ENCODE assay signal across 11 cellular contexts in the genomic region with DNA sequence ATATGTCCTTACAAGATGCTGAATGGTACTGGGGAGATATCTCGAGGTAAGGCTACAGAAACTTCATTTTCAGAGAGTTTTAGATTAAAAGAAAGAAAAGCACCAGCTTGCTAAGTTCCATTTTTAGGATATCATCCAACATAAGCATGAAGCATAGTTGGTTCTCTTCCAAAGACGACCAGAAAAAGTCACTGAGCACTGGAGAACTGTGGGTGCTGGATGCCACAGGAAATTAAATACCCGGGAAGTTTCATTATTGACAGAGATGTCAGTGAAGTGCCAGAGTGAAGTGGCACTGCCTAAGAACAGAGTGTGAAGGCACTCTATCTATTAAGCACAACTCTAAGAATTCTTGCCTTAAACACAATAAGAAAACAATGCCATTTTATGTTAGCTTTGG.
DNase-seq lines count a peak whose midpoint lies in the region; ATAC-seq, FAIRE-seq and TF ChIP-seq lines count a peak whose summit lies in the region.
"Had no signal": no experiment of that assay in that cellular context is flagged by ENCODE, and none has a peak within 500 bp of the region (broad histone marks: within the 10 kb centered on the region; RNA-seq: fewer than 3 reads in every experiment).

No MANE protein-coding gene starts in this region.

- no TSS peak for BruUV-seq in OCI-LY7 (replicated peaks; lab: Mats Ljungman, UMichigan)

- no peaks in the 10 kb centered on the region for H3K79me2 ChIP-seq in OCI-LY7 (ENCODE audit: insufficient read depth, low read depth, low read length)

- intact Hi-C loops in OCI-LY7 (cut with micrococcal nuclease; ENCODE audit: unreplicated experiment) = no loop called here

- TF ChIP-seq POLR2A in GM12891 (IDR thresholded peaks at IDR 0.05; ENCODE audit: low read depth, low read length) = no peak

- no peaks in the 10 kb centered on the region for H4K20me1 ChIP-seq in OCI-LY7 (ENCODE audit: insufficient read depth, low read length)

- peak overlapping the region; percentile 13 for H3K27ac Mint-ChIP-seq in activated T-helper 17 cell treated with anti-CD3 and anti-CD28 coated beads, Interleukin-2, amount 50 U/mL, for 72 hours

- H3K36me3 ChIP-seq in skeletal muscle satellite cell (ENCODE audit: insufficient read depth, low read length) (peaks cover 46% of the 10 kb centered on the region), OCI-LY7 (ENCODE audit: insufficient read depth, low read length) (peaks cover 55% of the 10 kb centered on the region)

- no peaks in the 10 kb centered on the region for H3K27me3 ChIP-seq in skeletal muscle satellite cell (ENCODE audit: control insufficient read depth, insufficient read depth, low read length)

- no peak overlapping the region for H3K4me3 Mint-ChIP-seq in activated T-helper 17 cell treated with anti-CD3 and anti-CD28 coated beads, Interleukin-2, amount 50 U/mL, for 72 hours

- H3K27me3 Mint-ChIP-seq in activated T-helper 17 cell treated with anti-CD3 and anti-CD28 coated beads, Interleukin-2, amount 50 U/mL, for 72 hours = no peaks in the 10 kb centered on the region

- POLR2A ChIA-PET in OCI-LY7 (lab: Charles Lee) = interaction anchor here (2.5 kb wide), 1 partner anchor 11 kb away, joined by 8 read pairs; no protein-coding TSS in a partner anchor

- FAIRE-seq in GM12891 (lab: Jason Lieb, UNC) = peak; percentile 51
- FAIRE-seq: small intestine had no signal

- no peak for ATAC-seq in activated T-helper 17 cell treated with anti-CD3 and anti-CD28 coated beads, Interleukin-2, amount 50 U/mL, for 72 hours (replicated peaks)
- ATAC-seq in HG03097 (IDR thresholded peaks at IDR 0.05; ENCODE audit: low FRiP score, unreplicated experiment) = no peak

- H3K4me3 ChIP-seq in skeletal muscle satellite cell (ENCODE audit: low read length) = peak overlapping the region; percentile 10
- H3K4me3 ChIP-seq in OCI-LY7 (ENCODE audit: low read depth, low read length, poor library complexity, severe bottlenecking) = no peak overlapping the region

- peaks cover 79% of the 10 kb centered on the region for H3K36me3 Mint-ChIP-seq in activated T-helper 17 cell treated with anti-CD3 and anti-CD28 coated beads, Interleukin-2, amount 50 U/mL, for 72 hours (ENCODE audit: low read depth)

- no peak overlapping the region for H2AFZ ChIP-seq in OCI-LY7 (ENCODE audit: low read length)

- H3K4me1 ChIP-seq in skeletal muscle satellite cell (ENCODE audit: control insufficient read depth, insufficient read depth, low read length) = peaks cover 39% of the 10 kb centered on the region
- peaks cover 15% of the 10 kb centered on the region for H3K4me1 ChIP-seq in OCI-LY7 (ENCODE audit: insufficient read depth, low read length, poor library complexity, severe bottlenecking)

- no peak for DNase-seq in GM12891 (ENCODE audit: insufficient read length, low spot score)
- DNase-seq in fibroblast of peridontal ligament (ENCODE audit: extremely low read depth) = peak; percentile 54
- no peak for DNase-seq in OCI-LY7 (ENCODE audit: low spot score)
- DNase-seq in NCI-H774 (lab: John Stamatoyannopoulos, UW) = no peak
- DNase-seq: cortex of kidney, HCEC 1CT, midbrain, small intestine had no signal

- TF ChIP-seq CTCF in OCI-LY7 (conservative IDR thresholded peaks at IDR 0.05; ENCODE audit: low read length) = no peak

- peaks cover 32% of the 10 kb centered on the region for H3K4me1 Mint-ChIP-seq in activated T-helper 17 cell treated with anti-CD3 and anti-CD28 coated beads, Interleukin-2, amount 50 U/mL, for 72 hours

- CTCF ChIA-PET in OCI-LY7 (lab: Charles Lee; ENCODE audit: unreplicated experiment) = no interaction called here

- H3K27ac ChIP-seq in OCI-LY7 (ENCODE audit: low read depth, low read length, poor library complexity, severe bottlenecking) = no peak overlapping the region

- H3K9me2 ChIP-seq in OCI-LY7 (ENCODE audit: insufficient read depth, low read length) = no peaks in the 10 kb centered on the region

- no peaks in the 10 kb centered on the region for H3K9me3 ChIP-seq in skeletal muscle satellite cell (replicated peaks; ENCODE audit: low read length)
- no peaks in the 10 kb centered on the region for H3K9me3 ChIP-seq in OCI-LY7 (ENCODE audit: low read length)

- no peak overlapping the region for H3K9ac ChIP-seq in skeletal muscle satellite cell (ENCODE audit: low read depth, low read length)

- H3K4me2 ChIP-seq in skeletal muscle satellite cell (ENCODE audit: low read length) = peak overlapping the region; percentile 64
- no peak overlapping the region for H3K4me2 ChIP-seq in OCI-LY7 (ENCODE audit: low read length)

- H3K9me3 Mint-ChIP-seq in activated T-helper 17 cell treated with anti-CD3 and anti-CD28 coated beads, Interleukin-2, amount 50 U/mL, for 72 hours = no peaks in the 10 kb centered on the region

TF ChIP-seq in GM12891, 5 proteins besides CTCF, POLR2A, EP300 and RAD21:
- TF ChIP-seq POU2F2 (IDR thresholded peaks at IDR 0.05; ENCODE audit: low read depth, low read length) = no peak
- TF ChIP-seq SPI1 (IDR thresholded peaks at IDR 0.05; ENCODE audit: low read depth, low read length) = no peak
- no peak for TF ChIP-seq TAF1 (IDR thresholded peaks at IDR 0.05; ENCODE audit: low read depth, low read length)
- no peak for TF ChIP-seq POLR2AphosphoS5 (IDR thresholded peaks at IDR 0.05; ENCODE audit: low read depth, low read length)
- TF ChIP-seq PAX5 (IDR thresholded peaks at IDR 0.05; ENCODE audit: insufficient read depth, low read length, severe bottlenecking) = no peak
